18 cellular contexts compared by ENCODE assay signal in genomic region chr2:180647206-180647605, GRCh38.
DNase-seq lines count a peak whose midpoint lies in the region; ATAC-seq and TF ChIP-seq lines count a peak whose summit lies in the region.
"Had no signal": no experiment of that assay in that cellular context is flagged by ENCODE, and none has a peak within 500 bp of the region (broad histone marks: within the 10 kb centered on the region; RNA-seq: fewer than 3 reads in every experiment).

No MANE protein-coding gene starts in this region.

- H3K79me2 ChIP-seq in GM23248 (ENCODE audit: insufficient read depth) (no peaks in the 10 kb centered on the region), osteoblast (ENCODE audit: insufficient read depth, low read length) (no peaks in the 10 kb centered on the region)

- H3K36me3 ChIP-seq in GM23248 (ENCODE audit: low read depth): no peaks in the 10 kb centered on the region
- H3K36me3 ChIP-seq in osteoblast (ENCODE audit: insufficient read depth, low read length): no peaks in the 10 kb centered on the region
- no peaks in the 10 kb centered on the region for H3K36me3 ChIP-seq in psoas muscle (ENCODE audit: insufficient read depth in 1 of 2, low read depth in 1 of 2)
- no peaks in the 10 kb centered on the region for H3K36me3 ChIP-seq in lower lobe of right lung
- H3K36me3 ChIP-seq: Peyer's patch had no signal

- no peaks in the 10 kb centered on the region for H3K9me2 ChIP-seq in GM23248 (ENCODE audit: insufficient read depth)

- H3K4me1 ChIP-seq in GM23248 (ENCODE audit: insufficient read depth) (0 out of 2 replicates have a peak, but pooled peaks cover 7% of the 10 kb centered on the region), osteoblast (ENCODE audit: insufficient read depth, low read length) (peaks cover 4% of the 10 kb centered on the region), psoas muscle (no peaks in the 10 kb centered on the region), lower lobe of right lung (no peaks in the 10 kb centered on the region)
- H3K4me1 ChIP-seq: Peyer's patch had no signal

- no peak overlapping the region; the same call in 1 of the 2 replicates for H2AFZ ChIP-seq in GM23248
- H2AFZ ChIP-seq in osteoblast (ENCODE audit: low read length): no peak overlapping the region

- no peaks in the 10 kb centered on the region for H3F3A ChIP-seq in GM23248 (ENCODE audit: insufficient read depth)

- H3K9me3 ChIP-seq in GM23248 (ENCODE audit: low read depth) (no peaks in the 10 kb centered on the region), osteoblast (ENCODE audit: low read depth, low read length) (no peaks in the 10 kb centered on the region), psoas muscle (peaks cover 7% of the 10 kb centered on the region), lower lobe of right lung (no peaks in the 10 kb centered on the region)
- H3K9me3 ChIP-seq: Peyer's patch had no signal

- H3K27me3 ChIP-seq in GM23248 (replicated peaks; ENCODE audit: insufficient read depth) (no peaks in the 10 kb centered on the region), osteoblast (ENCODE audit: insufficient read depth, low read length) (no peaks in the 10 kb centered on the region), psoas muscle (ENCODE audit: insufficient read depth in 3 of 3, low read length in 2 of 3) (no peaks in the 10 kb centered on the region), lower lobe of right lung (ENCODE audit: low read depth) (no peaks in the 10 kb centered on the region)
- H3K27me3 ChIP-seq: Peyer's patch had no signal

- in situ Hi-C loops in GM23248 (cut with MboI): no loop called here

- intact Hi-C loops in psoas muscle (cut with DNase I): no loop called here
- intact Hi-C loops in lower lobe of right lung (cut with DNase I): no loop called here

- no peak for ATAC-seq in psoas muscle
- no peak for ATAC-seq in lower lobe of right lung

- H3K4me3 ChIP-seq in GM23248 (no peak overlapping the region), fibroblast of the aortic adventitia (ENCODE audit: low read depth, low read length) (no peak overlapping the region), osteoblast (ENCODE audit: insufficient read depth, low read length) (no peak overlapping the region), psoas muscle (no peak overlapping the region), lower lobe of right lung (no peak overlapping the region)
- H3K4me3 ChIP-seq: Peyer's patch, SK-N-MC had no signal

- H3K27ac ChIP-seq in GM23248 (no peak overlapping the region), VCaP (peak overlapping the region; percentile 29), osteoblast (ENCODE audit: low read depth, low read length) (no peak overlapping the region), psoas muscle (no peak overlapping the region), lower lobe of right lung (no peak overlapping the region)
- H3K27ac ChIP-seq: C4-2B, Peyer's patch, SK-N-MC had no signal

- H4K20me1 ChIP-seq in GM23248 (ENCODE audit: insufficient read depth): no peaks in the 10 kb centered on the region
- H4K20me1 ChIP-seq in osteoblast (ENCODE audit: insufficient read depth, low read length): no peaks in the 10 kb centered on the region

- TF ChIP-seq CTCF in VCaP (conservative IDR thresholded peaks at IDR 0.05): no peak
- TF ChIP-seq CTCF in fibroblast of the aortic adventitia (IDR thresholded peaks at IDR 0.05; ENCODE audit: insufficient read depth, low read length): no peak
- no peak for TF ChIP-seq CTCF in osteoblast (IDR thresholded peaks at IDR 0.05; ENCODE audit: extremely low read depth, low read depth, low read length)
- no peak for TF ChIP-seq CTCF in psoas muscle (IDR thresholded peaks at IDR 0.05)
- TF ChIP-seq CTCF in lower lobe of right lung (IDR thresholded peaks at IDR 0.05): no peak

- no peak overlapping the region for H3K4me2 ChIP-seq in GM23248 (ENCODE audit: unreplicated experiment)
- no peak overlapping the region for H3K4me2 ChIP-seq in osteoblast (ENCODE audit: insufficient read depth, low read length)

- DNase-seq in GM23248: peak; percentile 10
- peak; percentile 49 for DNase-seq in fibroblast of the aortic adventitia (ENCODE audit: low read depth)
- DNase-seq in osteoblast (ENCODE audit: insufficient read length, low spot score, missing footprints): peak; percentile 47
- no peak for DNase-seq in activated CD4-positive, CD25-positive, alpha-beta regulatory T cell (lab: John Stamatoyannopoulos, UW)
- DNase-seq in psoas muscle: no peak
- no peak for DNase-seq in lower lobe of right lung
- DNase-seq: HCEC 1CT; MM.1S; NCI-H1092; NCI-H1436 treated with DMSO at 0.1 percent for 48 hours; NCI-H2029 treated with DMSO at 0.1 percent for 48 hours; NCI-H2171; NCI-H446 treated with DMSO at 0.1 percent for 48 hours; NK-92 treated with Interleukin-12 subunit alpha and Interleukin-12 subunit beta, amount 100 ng/mL, for 24 hours; Peyer's patch had no signal

- H3K9ac ChIP-seq in GM23248: no peak overlapping the region

Comparison
In these comparisons a context has a peak if more than half of its experiments do, and no peak if none do; other contexts are left out.
1. DNase-seq: peak in GM23248 (single experiment), fibroblast of the aortic adventitia (single experiment) and osteoblast (single experiment); none in activated CD4-positive, CD25-positive, alpha-beta regulatory T cell (0 of 4), psoas muscle (0 of 2) and lower lobe of right lung (single experiment).